In genomic region chr11:107621090-107621489, GRCh38 we compare ENCODE assay signal across 29 cellular contexts. TPM values are rescaled to one million over a fixed set of nuclear protein-coding genes. Genes with fewer than 3 reads are reported as not detected.
"Had no signal": no experiment of that assay in that cellular context is flagged by ENCODE, and none has a peak within 500 bp of the region (broad histone marks: within the 10 kb centered on the region; RNA-seq: fewer than 3 reads in every experiment).

No MANE protein-coding gene starts in this region.

- H3K36me3 ChIP-seq: colonic mucosa, esophagus muscularis mucosa, esophagus squamous epithelium, gastrocnemius medialis, gastroesophageal sphincter, heart left ventricle, heart right ventricle had no signal

- H3K4me3 ChIP-seq: colonic mucosa, coronary artery, dorsolateral prefrontal cortex, esophagus muscularis mucosa, esophagus squamous epithelium, gastrocnemius medialis, gastroesophageal sphincter, heart left ventricle, heart right ventricle had no signal

- DNase-seq: colonic mucosa; cortex of kidney; dermis blood vessel endothelial cell; dorsolateral prefrontal cortex; effector CD4-positive, alpha-beta T cell; effector CD8-positive, alpha-beta T cell; effector memory CD4-positive, alpha-beta T cell; effector memory CD8-positive, alpha-beta T cell; endodermal cell; erythroblast; esophagus squamous epithelium; foreskin fibroblast; foreskin keratinocyte; foreskin melanocyte; gastrocnemius medialis; glutamatergic neuron; heart left ventricle; heart right ventricle had no signal

- H3K9me3 Mint-ChIP-seq: dendritic cell treated with granulocyte-macrophage colony-stimulating factor and Interleukin-4, amounts not matched to agents 40 ng/mL and 50 ng/mL, for 4 days; effector memory CD8-positive, alpha-beta T cell; endodermal cell had no signal

- H3K9me3 ChIP-seq: colonic mucosa, esophagus muscularis mucosa, esophagus squamous epithelium, gastrocnemius medialis, gastroesophageal sphincter, heart left ventricle, heart right ventricle had no signal

- H3K27ac ChIP-seq: colonic mucosa, coronary artery, epithelial cell of prostate, esophagus muscularis mucosa, esophagus squamous epithelium, foreskin keratinocyte, gastrocnemius medialis, gastroesophageal sphincter, heart left ventricle, heart right ventricle had no signal

- H3K4me1 ChIP-seq: colonic mucosa, esophagus muscularis mucosa, esophagus squamous epithelium, foreskin keratinocyte, gastrocnemius medialis, gastroesophageal sphincter, heart left ventricle, heart right ventricle had no signal

- H3K27ac Mint-ChIP-seq: dendritic cell treated with granulocyte-macrophage colony-stimulating factor and Interleukin-4, amounts not matched to agents 40 ng/mL and 50 ng/mL, for 4 days; effector memory CD8-positive, alpha-beta T cell; endodermal cell had no signal

- FAIRE-seq: colon, endometrium, frontal cortex had no signal

- ATAC-seq: effector memory CD8-positive, alpha-beta T cell; esophagus mucosa; foreskin keratinocyte; gastrocnemius medialis; gastroesophageal sphincter; heart left ventricle had no signal

- H3K27me3 ChIP-seq: colonic mucosa, esophagus muscularis mucosa had no signal

- H3K4me3 Mint-ChIP-seq: dendritic cell treated with granulocyte-macrophage colony-stimulating factor and Interleukin-4, amounts not matched to agents 40 ng/mL and 50 ng/mL, for 4 days; effector memory CD8-positive, alpha-beta T cell; endodermal cell had no signal

RNA-seq across cellular contexts. Expression of gene ELMOD1, which starts 30.1 kb away (rescaled TPM):
- total RNA-seq: epithelial cell of proximal tubule, esophagus mucosa, esophagus squamous epithelium, foreskin keratinocyte, glomerular endothelial cell had no signal
